19 cellular contexts compared by ENCODE assay signal in the genomic region with DNA sequence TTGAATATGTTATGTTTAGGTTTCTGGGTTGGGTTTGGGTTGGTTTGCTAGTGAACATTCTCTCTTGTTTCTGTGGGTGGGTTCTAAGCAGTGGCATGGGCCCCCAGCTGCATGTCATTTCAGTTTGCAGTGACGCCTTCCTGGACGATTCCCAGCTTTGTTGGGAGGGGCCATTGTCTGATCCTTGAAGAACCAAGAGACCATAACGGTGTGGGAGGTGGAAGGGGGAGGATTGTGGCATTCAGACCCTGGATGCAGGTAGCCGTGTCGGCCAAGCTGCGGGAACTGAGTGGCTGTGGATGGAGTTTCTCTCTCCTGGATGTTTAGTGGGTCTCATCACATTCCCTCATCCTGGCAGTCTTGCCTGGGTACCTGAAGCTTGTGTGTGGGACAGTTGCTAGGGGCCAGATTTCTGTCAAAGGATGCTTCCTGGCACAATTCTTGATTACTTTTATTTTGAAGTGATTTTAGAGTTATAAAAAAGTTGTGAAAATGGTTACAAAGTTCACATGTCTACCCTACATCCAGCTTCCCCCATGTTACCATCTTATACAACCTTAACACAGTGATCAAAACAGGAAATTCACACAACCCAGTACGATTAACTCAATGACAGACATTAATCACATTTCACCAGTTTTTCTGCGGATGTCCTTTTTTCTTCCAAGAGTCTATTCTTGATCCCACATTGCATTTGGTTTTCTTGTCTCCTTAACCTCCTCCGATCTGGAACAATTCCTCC.
DNase-seq lines count a peak whose midpoint lies in the region; ATAC-seq, FAIRE-seq and TF ChIP-seq lines count a peak whose summit lies in the region.
"Had no signal": no experiment of that assay in that cellular context is flagged by ENCODE, and none has a peak within 500 bp of the region (broad histone marks: within the 10 kb centered on the region; RNA-seq: fewer than 3 reads in every experiment).

No MANE protein-coding gene starts in this region.

- ATAC-seq in A549 (no peak), activated B cell treated with CpG ODN at 0.5 μM for 24 hours (ENCODE audit: low read depth) (no peak), lower lobe of right lung (no peak)

- peak in 1 of 2 experiments; percentile 48 for DNase-seq in A549 (ENCODE audit: low read depth in 1 of 2, low spot score in 1 of 2)
- DNase-seq in activated B cell treated with CpG ODN at 0.5 μM for 24 hours = no peak
- DNase-seq in left kidney (ENCODE audit: low read depth, low spot score) = peak; percentile 56
- no peak for DNase-seq in GM19238 (ENCODE audit: insufficient read length, low spot score)
- no peak for DNase-seq in lower lobe of right lung
- DNase-seq in NCI-H2171 (lab: John Stamatoyannopoulos, UW) = no peak
- no peak for DNase-seq in OCI-M1 (lab: John Stamatoyannopoulos, UW)
- DNase-seq: 8988T, DMS79 treated with DMSO at 0.1 percent for 48 hours, GDM1, H7, NCI-H1417 treated with DMSO at 0.1 percent for 48 hours, NCI-H2029, NCI-H510A treated with DMSO at 0.1 percent for 48 hours, RPMI8226, SJCRH30 had no signal

- no peaks in the 10 kb centered on the region for H3K27me3 ChIP-seq in lower lobe of right lung (ENCODE audit: low read depth)
- H3K27me3 ChIP-seq: SJCRH30 had no signal

- H3K9me3 Mint-ChIP-seq in activated B cell treated with CpG ODN at 0.5 μM for 24 hours = peaks cover 4% of the 10 kb centered on the region

- 85% methylated on average over 9 of the region's 9 CpGs for WGBS in A549 (ENCODE audit: missing lambda C conversion rate)

- POLR2A ChIA-PET in A549 (lab: Yijun Ruan, JAX) = no interaction called here
- POLR2A ChIA-PET in HEK293 (lab: Yijun Ruan, JAX) = no interaction called here
- POLR2A ChIA-PET in activated B cell treated with CpG ODN at 0.5 μM for 24 hours (lab: Charles Lee) = interaction anchor here (0.6 to 9.6 kb wide), 5 partner anchors 16 to 124 kb away, joined by 3 to 192 read pairs (median 3); partner anchors contain the start of gene SIPA1L3

- H3K9me3 ChIP-seq in A549 (no peaks in the 10 kb centered on the region), HEK293 (ENCODE audit: control insufficient read depth, insufficient read depth, low read depth, low read length) (no peaks in the 10 kb centered on the region; the same call in 1 of the 2 replicates), lower lobe of right lung (no peaks in the 10 kb centered on the region)
- H3K9me3 ChIP-seq: SJCRH30 had no signal

- H3K4me3 ChIP-seq in A549 (no peak overlapping the region), HEK293 (ENCODE audit: low read depth, low read length) (no peak overlapping the region), lower lobe of right lung (no peak overlapping the region)
- H3K4me3 ChIP-seq: SJCRH30 had no signal

- peaks cover 89% of the 10 kb centered on the region for H3K4me1 Mint-ChIP-seq in activated B cell treated with CpG ODN at 0.5 μM for 24 hours

- H3K36me3 ChIP-seq in HEK293 (ENCODE audit: control insufficient read depth in 2 of 2, insufficient read depth in 1 of 2, low read length in 2 of 2) = peaks cover 0 to 15% of the 10 kb centered on the region in 2 experiments; a peak in 2 of 3 replicates
- H3K36me3 ChIP-seq in lower lobe of right lung = peaks cover 16% of the 10 kb centered on the region

- no peak for TF ChIP-seq EP300 in A549 (IDR thresholded peaks at IDR 0.05)

- H3K27ac Mint-ChIP-seq in activated B cell treated with CpG ODN at 0.5 μM for 24 hours = peak overlapping the region; percentile 98
- H3K27ac Mint-ChIP-seq: CD14-positive monocyte had no signal

- no peak overlapping the region for H3K4me3 Mint-ChIP-seq in activated B cell treated with CpG ODN at 0.5 μM for 24 hours
- H3K4me3 Mint-ChIP-seq: CD14-positive monocyte had no signal

- CTCF ChIA-PET in A549 (lab: Yijun Ruan, JAX) (interaction anchor here (0.8 to 28.8 kb wide), 8 partner anchors 9 to 130 kb away, joined by 3 to 316 read pairs (median 4); partner anchors contain the start of genes SIPA1L3 and WDR87), HEK293 (lab: Yijun Ruan, JAX) (no interaction called here), activated B cell treated with CpG ODN at 0.5 μM for 24 hours (lab: Charles Lee) (interaction anchor here (0.6 to 1.3 kb wide), 4 partner anchors 13 to 299 kb away, joined by 3 to 4 read pairs (median 3); no protein-coding TSS in a partner anchor)

- FAIRE-seq in A549 (lab: Jason Lieb, UNC) = peak; percentile 88
- FAIRE-seq: D721Med had no signal

- H3K27ac ChIP-seq in A549 = 0 out of 6 replicates have a peak overlapping the region, but pooled peaks of 1 of the 2 experiments have one; percentile 6
- H3K27ac ChIP-seq in HEK293 (ENCODE audit: extremely low read depth, low read depth, low read length) = no peak overlapping the region
- no peak overlapping the region for H3K27ac ChIP-seq in lower lobe of right lung
- H3K27ac ChIP-seq: SJCRH30 had no signal

- intact Hi-C loops in activated B cell treated with CpG ODN at 0.5 μM for 24 hours (cut with micrococcal nuclease) = no loop called here
- intact Hi-C loops in lower lobe of right lung (cut with DNase I) = no loop called here

- H3K4me2 ChIP-seq in A549 = no peak overlapping the region

- TF ChIP-seq CTCF in A549 (IDR thresholded peaks at IDR 0.05) (no peak), HEK293 (tag by site-specific recombination; IDR thresholded peaks at IDR 0.05) (no peak), activated B cell treated with CpG ODN at 0.5 μM for 24 hours (IDR thresholded peaks at IDR 0.05) (no peak), lower lobe of right lung (IDR thresholded peaks at IDR 0.05) (no peak)

- peaks cover 29% of the 10 kb centered on the region for H3K36me3 Mint-ChIP-seq in activated B cell treated with CpG ODN at 0.5 μM for 24 hours (ENCODE audit: low read depth)

- no peak for TF ChIP-seq POLR2A in A549 (IDR thresholded peaks at IDR 0.05; ENCODE audit: low read length)

- H3K4me1 ChIP-seq in A549 = peaks cover 15% of the 10 kb centered on the region
- peaks cover 2% of the 10 kb centered on the region; the same call in 1 of the 2 replicates for H3K4me1 ChIP-seq in HEK293 (ENCODE audit: control insufficient read depth, insufficient read depth, low read length)
- H3K4me1 ChIP-seq in lower lobe of right lung = peaks cover 28% of the 10 kb centered on the region

- H3K27me3 Mint-ChIP-seq in activated B cell treated with CpG ODN at 0.5 μM for 24 hours = no peaks in the 10 kb centered on the region

- no peak for TF ChIP-seq RAD21 in A549 (conservative IDR thresholded peaks at IDR 0.05 in 1 of 2, IDR thresholded peaks at IDR 0.05 in 1 of 2)

TF ChIP-seq in A549, 52 proteins besides CTCF, POLR2A, EP300 and RAD21:
- TF ChIP-seq FOSL2 (IDR thresholded peaks at IDR 0.05) = no peak
- TF ChIP-seq FOSL2 (CRISPR knock-in tag; IDR thresholded peaks at IDR 0.05) = no peak
- TF ChIP-seq MAX (IDR thresholded peaks at IDR 0.05) = no peak
- TF ChIP-seq, protein P1, sequence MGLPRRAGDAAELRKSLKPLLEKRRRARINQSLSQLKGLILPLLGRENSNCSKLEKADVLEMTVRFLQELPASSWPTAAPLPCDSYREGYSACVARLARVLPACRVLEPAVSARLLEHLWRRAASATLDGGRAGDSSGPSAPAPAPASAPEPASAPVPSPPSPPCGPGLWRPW (IDR thresholded peaks at IDR 0.05) = no peak
- TF ChIP-seq KDM5A (IDR thresholded peaks at IDR 0.05) = no peak
- no peak for TF ChIP-seq RNF2 (IDR thresholded peaks at IDR 0.05; ENCODE audit: borderline replicate concordance, low read depth)
- TF ChIP-seq MAZ (IDR thresholded peaks at IDR 0.05; ENCODE audit: borderline replicate concordance, low read depth, low read length) = no peak

TF ChIP-seq in HEK293, 187 proteins besides CTCF, POLR2A, EP300 and RAD21:
- TF ChIP-seq REPIN1 (tag by site-specific recombination; IDR thresholded peaks at IDR 0.05; ENCODE audit: low read depth) = no peak
- TF ChIP-seq ZNF211 (tag by site-specific recombination; IDR thresholded peaks at IDR 0.05; ENCODE audit: low read depth) = peak; percentile 95
- peak; percentile 100 for TF ChIP-seq ZNF529 (tag by site-specific recombination; IDR thresholded peaks at IDR 0.05; ENCODE audit: insufficient replicate concordance)
- no peak for TF ChIP-seq ZNF202 (tag by site-specific recombination; IDR thresholded peaks at IDR 0.05; ENCODE audit: borderline replicate concordance)
- no peak for TF ChIP-seq IKZF3 (tag by site-specific recombination; IDR thresholded peaks at IDR 0.05)
- TF ChIP-seq ZNF248 (tag by site-specific recombination; IDR thresholded peaks at IDR 0.05) = no peak
- no peak for TF ChIP-seq ZNF580 (tag by site-specific recombination; IDR thresholded peaks at IDR 0.05)
